Comparison of ENCODE assay signal across 1 cellular context in genomic region chr12:52870361-52871290, GRCh38.
TF ChIP-seq lines count a peak whose summit lies in the region.

No MANE protein-coding gene starts in this region.

TF ChIP-seq in GM12878, 131 proteins besides CTCF, POLR2A, EP300 and RAD21:
- TF ChIP-seq, protein P1, sequence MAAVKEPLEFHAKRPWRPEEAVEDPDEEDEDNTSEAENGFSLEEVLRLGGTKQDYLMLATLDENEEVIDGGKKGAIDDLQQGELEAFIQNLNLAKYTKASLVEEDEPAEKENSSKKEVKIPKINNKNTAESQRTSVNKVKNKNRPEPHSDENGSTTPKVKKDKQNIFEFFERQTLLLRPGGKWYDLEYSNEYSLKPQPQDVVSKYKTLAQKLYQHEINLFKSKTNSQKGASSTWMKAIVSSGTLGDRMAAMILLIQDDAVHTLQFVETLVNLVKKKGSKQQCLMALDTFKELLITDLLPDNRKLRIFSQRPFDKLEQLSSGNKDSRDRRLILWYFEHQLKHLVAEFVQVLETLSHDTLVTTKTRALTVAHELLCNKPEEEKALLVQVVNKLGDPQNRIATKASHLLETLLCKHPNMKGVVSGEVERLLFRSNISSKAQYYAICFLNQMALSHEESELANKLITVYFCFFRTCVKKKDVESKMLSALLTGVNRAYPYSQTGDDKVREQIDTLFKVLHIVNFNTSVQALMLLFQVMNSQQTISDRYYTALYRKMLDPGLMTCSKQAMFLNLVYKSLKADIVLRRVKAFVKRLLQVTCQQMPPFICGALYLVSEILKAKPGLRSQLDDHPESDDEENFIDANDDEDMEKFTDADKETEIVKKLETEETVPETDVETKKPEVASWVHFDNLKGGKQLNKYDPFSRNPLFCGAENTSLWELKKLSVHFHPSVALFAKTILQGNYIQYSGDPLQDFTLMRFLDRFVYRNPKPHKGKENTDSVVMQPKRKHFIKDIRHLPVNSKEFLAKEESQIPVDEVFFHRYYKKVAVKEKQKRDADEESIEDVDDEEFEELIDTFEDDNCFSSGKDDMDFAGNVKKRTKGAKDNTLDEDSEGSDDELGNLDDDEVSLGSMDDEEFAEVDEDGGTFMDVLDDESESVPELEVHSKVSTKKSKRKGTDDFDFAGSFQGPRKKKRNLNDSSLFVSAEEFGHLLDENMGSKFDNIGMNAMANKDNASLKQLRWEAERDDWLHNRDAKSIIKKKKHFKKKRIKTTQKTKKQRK (IDR thresholded peaks at IDR 0.05; ENCODE audit: low read depth, low read length): no peak
- no peak for TF ChIP-seq KAT2A (conservative IDR thresholded peaks at IDR 0.05; ENCODE audit: control insufficient read depth, low read depth, low read length)
- TF ChIP-seq CBX3 (IDR thresholded peaks at IDR 0.05; ENCODE audit: borderline replicate concordance, low read depth): no peak
- TF ChIP-seq IKZF2 (IDR thresholded peaks at IDR 0.05): no peak
- 0 out of 2 replicates have a peak, but pooled peaks have one; percentile 17 for TF ChIP-seq YY1 (IDR thresholded peaks at IDR 0.05; ENCODE audit: low read depth, low read length)
- peak; percentile 32 for TF ChIP-seq MEF2B (IDR thresholded peaks at IDR 0.05; ENCODE audit: partially characterized antibody, poor library complexity, severe bottlenecking)
- TF ChIP-seq, protein P2, sequence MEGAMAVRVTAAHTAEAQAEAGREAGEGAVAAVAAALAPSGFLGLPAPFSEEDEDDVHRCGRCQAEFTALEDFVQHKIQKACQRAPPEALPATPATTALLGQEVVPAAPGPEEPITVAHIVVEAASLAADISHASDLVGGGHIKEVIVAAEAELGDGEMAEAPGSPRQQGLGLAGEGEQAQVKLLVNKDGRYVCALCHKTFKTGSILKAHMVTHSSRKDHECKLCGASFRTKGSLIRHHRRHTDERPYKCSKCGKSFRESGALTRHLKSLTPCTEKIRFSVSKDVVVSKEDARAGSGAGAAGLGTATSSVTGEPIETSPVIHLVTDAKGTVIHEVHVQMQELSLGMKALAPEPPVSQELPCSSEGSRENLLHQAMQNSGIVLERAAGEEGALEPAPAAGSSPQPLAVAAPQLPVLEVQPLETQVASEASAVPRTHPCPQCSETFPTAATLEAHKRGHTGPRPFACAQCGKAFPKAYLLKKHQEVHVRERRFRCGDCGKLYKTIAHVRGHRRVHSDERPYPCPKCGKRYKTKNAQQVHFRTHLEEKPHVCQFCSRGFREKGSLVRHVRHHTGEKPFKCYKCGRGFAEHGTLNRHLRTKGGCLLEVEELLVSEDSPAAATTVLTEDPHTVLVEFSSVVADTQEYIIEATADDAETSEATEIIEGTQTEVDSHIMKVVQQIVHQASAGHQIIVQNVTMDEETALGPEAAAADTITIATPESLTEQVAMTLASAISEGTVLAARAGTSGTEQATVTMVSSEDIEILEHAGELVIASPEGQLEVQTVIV (IDR thresholded peaks at IDR 0.05; ENCODE audit: borderline replicate concordance, partially characterized antibody): no peak
- no peak for TF ChIP-seq POLR2AphosphoS5 (IDR thresholded peaks at IDR 0.05; ENCODE audit: low read length)
- TF ChIP-seq CEBPB (IDR thresholded peaks at IDR 0.05; ENCODE audit: borderline replicate concordance in 1 of 2, low read depth in 2 of 2, low read length in 2 of 2): no peak
- TF ChIP-seq HDGF (IDR thresholded peaks at IDR 0.05): peak; percentile 24; the same call in 1 of the 2 replicates
- TF ChIP-seq CBX5 (IDR thresholded peaks at IDR 0.05; ENCODE audit: low read depth): no peak
- TF ChIP-seq, protein P3, sequence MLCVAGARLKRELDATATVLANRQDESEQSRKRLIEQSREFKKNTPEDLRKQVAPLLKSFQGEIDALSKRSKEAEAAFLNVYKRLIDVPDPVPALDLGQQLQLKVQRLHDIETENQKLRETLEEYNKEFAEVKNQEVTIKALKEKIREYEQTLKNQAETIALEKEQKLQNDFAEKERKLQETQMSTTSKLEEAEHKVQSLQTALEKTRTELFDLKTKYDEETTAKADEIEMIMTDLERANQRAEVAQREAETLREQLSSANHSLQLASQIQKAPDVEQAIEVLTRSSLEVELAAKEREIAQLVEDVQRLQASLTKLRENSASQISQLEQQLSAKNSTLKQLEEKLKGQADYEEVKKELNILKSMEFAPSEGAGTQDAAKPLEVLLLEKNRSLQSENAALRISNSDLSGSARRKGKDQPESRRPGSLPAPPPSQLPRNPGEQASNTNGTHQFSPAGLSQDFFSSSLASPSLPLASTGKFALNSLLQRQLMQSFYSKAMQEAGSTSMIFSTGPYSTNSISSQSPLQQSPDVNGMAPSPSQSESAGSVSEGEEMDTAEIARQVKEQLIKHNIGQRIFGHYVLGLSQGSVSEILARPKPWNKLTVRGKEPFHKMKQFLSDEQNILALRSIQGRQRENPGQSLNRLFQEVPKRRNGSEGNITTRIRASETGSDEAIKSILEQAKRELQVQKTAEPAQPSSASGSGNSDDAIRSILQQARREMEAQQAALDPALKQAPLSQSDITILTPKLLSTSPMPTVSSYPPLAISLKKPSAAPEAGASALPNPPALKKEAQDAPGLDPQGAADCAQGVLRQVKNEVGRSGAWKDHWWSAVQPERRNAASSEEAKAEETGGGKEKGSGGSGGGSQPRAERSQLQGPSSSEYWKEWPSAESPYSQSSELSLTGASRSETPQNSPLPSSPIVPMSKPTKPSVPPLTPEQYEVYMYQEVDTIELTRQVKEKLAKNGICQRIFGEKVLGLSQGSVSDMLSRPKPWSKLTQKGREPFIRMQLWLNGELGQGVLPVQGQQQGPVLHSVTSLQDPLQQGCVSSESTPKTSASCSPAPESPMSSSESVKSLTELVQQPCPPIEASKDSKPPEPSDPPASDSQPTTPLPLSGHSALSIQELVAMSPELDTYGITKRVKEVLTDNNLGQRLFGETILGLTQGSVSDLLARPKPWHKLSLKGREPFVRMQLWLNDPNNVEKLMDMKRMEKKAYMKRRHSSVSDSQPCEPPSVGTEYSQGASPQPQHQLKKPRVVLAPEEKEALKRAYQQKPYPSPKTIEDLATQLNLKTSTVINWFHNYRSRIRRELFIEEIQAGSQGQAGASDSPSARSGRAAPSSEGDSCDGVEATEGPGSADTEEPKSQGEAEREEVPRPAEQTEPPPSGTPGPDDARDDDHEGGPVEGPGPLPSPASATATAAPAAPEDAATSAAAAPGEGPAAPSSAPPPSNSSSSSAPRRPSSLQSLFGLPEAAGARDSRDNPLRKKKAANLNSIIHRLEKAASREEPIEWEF (IDR thresholded peaks at IDR 0.05; ENCODE audit: insufficient replicate concordance, low read depth, low read length): no peak
- TF ChIP-seq, protein P4, sequence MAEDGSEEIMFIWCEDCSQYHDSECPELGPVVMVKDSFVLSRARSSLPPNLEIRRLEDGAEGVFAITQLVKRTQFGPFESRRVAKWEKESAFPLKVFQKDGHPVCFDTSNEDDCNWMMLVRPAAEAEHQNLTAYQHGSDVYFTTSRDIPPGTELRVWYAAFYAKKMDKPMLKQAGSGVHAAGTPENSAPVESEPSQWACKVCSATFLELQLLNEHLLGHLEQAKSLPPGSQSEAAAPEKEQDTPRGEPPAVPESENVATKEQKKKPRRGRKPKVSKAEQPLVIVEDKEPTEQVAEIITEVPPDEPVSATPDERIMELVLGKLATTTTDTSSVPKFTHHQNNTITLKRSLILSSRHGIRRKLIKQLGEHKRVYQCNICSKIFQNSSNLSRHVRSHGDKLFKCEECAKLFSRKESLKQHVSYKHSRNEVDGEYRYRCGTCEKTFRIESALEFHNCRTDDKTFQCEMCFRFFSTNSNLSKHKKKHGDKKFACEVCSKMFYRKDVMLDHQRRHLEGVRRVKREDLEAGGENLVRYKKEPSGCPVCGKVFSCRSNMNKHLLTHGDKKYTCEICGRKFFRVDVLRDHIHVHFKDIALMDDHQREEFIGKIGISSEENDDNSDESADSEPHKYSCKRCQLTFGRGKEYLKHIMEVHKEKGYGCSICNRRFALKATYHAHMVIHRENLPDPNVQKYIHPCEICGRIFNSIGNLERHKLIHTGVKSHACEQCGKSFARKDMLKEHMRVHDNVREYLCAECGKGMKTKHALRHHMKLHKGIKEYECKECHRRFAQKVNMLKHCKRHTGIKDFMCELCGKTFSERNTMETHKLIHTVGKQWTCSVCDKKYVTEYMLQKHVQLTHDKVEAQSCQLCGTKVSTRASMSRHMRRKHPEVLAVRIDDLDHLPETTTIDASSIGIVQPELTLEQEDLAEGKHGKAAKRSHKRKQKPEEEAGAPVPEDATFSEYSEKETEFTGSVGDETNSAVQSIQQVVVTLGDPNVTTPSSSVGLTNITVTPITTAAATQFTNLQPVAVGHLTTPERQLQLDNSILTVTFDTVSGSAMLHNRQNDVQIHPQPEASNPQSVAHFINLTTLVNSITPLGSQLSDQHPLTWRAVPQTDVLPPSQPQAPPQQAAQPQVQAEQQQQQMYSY (CRISPR knock-in tag; IDR thresholded peaks at IDR 0.05): no peak
- no peak for TF ChIP-seq MYC (IDR thresholded peaks at IDR 0.05; ENCODE audit: insufficient read depth, insufficient read length, insufficient replicate concordance, low read length, severe bottlenecking)
- peak; percentile 94; the same call in 2 of the 3 replicates for TF ChIP-seq POU2F2 (IDR thresholded peaks at IDR 0.05; ENCODE audit: borderline replicate concordance, low read depth, low read length)
- TF ChIP-seq SMAD5 (IDR thresholded peaks at IDR 0.05; ENCODE audit: low read depth): no peak
- TF ChIP-seq TBL1XR1 (IDR thresholded peaks at IDR 0.05; ENCODE audit: low read depth, low read length): no peak
- TF ChIP-seq ZNF384 (IDR thresholded peaks at IDR 0.05; ENCODE audit: borderline replicate concordance, low read depth, low read length): no peak
- TF ChIP-seq POLR2AphosphoS2 (IDR thresholded peaks at IDR 0.05; ENCODE audit: low read depth, low read length): no peak
- no peak for TF ChIP-seq HCFC1 (IDR thresholded peaks at IDR 0.05; ENCODE audit: low read length)
- TF ChIP-seq PBX3 (IDR thresholded peaks at IDR 0.05; ENCODE audit: insufficient replicate concordance, low read depth, low read length): peak; percentile 36
- TF ChIP-seq ZNF622 (IDR thresholded peaks at IDR 0.05): no peak
- peak; percentile 54; the same call in 1 of the 2 replicates for TF ChIP-seq SMC3 (IDR thresholded peaks at IDR 0.05; ENCODE audit: borderline replicate concordance, low read length)
- 0 out of 2 replicates have a peak, but pooled peaks have one; percentile 12 for TF ChIP-seq IKZF1 (conservative IDR thresholded peaks at IDR 0.05)
- no peak for TF ChIP-seq HDAC6 (IDR thresholded peaks at IDR 0.05; ENCODE audit: unreplicated experiment)
- TF ChIP-seq USF1 (IDR thresholded peaks at IDR 0.05; ENCODE audit: borderline replicate concordance, extremely low read length, insufficient read depth, low read depth, low read length): no peak
- no peak for TF ChIP-seq RELB (IDR thresholded peaks at IDR 0.05; ENCODE audit: low read depth)
- no peak for TF ChIP-seq ASH2L (IDR thresholded peaks at IDR 0.05; ENCODE audit: borderline replicate concordance, low read depth)
- TF ChIP-seq, protein P5, sequence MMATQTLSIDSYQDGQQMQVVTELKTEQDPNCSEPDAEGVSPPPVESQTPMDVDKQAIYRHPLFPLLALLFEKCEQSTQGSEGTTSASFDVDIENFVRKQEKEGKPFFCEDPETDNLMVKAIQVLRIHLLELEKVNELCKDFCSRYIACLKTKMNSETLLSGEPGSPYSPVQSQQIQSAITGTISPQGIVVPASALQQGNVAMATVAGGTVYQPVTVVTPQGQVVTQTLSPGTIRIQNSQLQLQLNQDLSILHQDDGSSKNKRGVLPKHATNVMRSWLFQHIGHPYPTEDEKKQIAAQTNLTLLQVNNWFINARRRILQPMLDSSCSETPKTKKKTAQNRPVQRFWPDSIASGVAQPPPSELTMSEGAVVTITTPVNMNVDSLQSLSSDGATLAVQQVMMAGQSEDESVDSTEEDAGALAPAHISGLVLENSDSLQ (IDR thresholded peaks at IDR 0.05): peak; percentile 74
- TF ChIP-seq, protein P6, sequence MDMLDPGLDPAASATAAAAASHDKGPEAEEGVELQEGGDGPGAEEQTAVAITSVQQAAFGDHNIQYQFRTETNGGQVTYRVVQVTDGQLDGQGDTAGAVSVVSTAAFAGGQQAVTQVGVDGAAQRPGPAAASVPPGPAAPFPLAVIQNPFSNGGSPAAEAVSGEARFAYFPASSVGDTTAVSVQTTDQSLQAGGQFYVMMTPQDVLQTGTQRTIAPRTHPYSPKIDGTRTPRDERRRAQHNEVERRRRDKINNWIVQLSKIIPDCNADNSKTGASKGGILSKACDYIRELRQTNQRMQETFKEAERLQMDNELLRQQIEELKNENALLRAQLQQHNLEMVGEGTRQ (IDR thresholded peaks at IDR 0.05; ENCODE audit: borderline replicate concordance, low read depth, low read length): no peak
- TF ChIP-seq, protein P7, sequence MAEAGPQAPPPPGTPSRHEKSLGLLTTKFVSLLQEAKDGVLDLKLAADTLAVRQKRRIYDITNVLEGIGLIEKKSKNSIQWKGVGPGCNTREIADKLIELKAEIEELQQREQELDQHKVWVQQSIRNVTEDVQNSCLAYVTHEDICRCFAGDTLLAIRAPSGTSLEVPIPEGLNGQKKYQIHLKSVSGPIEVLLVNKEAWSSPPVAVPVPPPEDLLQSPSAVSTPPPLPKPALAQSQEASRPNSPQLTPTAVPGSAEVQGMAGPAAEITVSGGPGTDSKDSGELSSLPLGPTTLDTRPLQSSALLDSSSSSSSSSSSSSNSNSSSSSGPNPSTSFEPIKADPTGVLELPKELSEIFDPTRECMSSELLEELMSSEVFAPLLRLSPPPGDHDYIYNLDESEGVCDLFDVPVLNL (IDR thresholded peaks at IDR 0.05; ENCODE audit: low read depth, low read length): no peak
- TF ChIP-seq SUPT20H (IDR thresholded peaks at IDR 0.05; ENCODE audit: borderline replicate concordance, control insufficient read depth, low read depth, low read length): no peak
- TF ChIP-seq ETV6 (conservative IDR thresholded peaks at IDR 0.05 in 1 of 2, IDR thresholded peaks at IDR 0.05 in 1 of 2; ENCODE audit: borderline replicate concordance in 1 of 2, low read depth in 1 of 2): no peak
